19 cellular contexts compared by ENCODE assay signal in genomic region chr16:66568355-66568754, GRCh38. TPM values are rescaled to one million over a fixed set of nuclear protein-coding genes. Genes with fewer than 3 reads are reported as not detected.
"Had no signal": no experiment of that assay in that cellular context is flagged by ENCODE, and none has a peak within 500 bp of the region (broad histone marks: within the 10 kb centered on the region; RNA-seq: fewer than 3 reads in every experiment).

No MANE protein-coding gene starts in this region.

- H3K9me3 Mint-ChIP-seq: naive thymus-derived CD8-positive, alpha-beta T cell; stimulated activated naive CD8-positive, alpha-beta T cell treated with anti-CD3 and anti-CD28 coated beads, Interleukin-15, amount 100 ng/mL, for 72 hours; T-helper 1 cell treated with Interleukin-12 subunit alpha and Interleukin-12 subunit beta and Interleukin-4 antibody, amounts not matched to agents 30 μg/mL and 1 μg/mL, for 36 hours had no signal

- H3K27ac ChIP-seq: heart right ventricle, prostate gland, sigmoid colon, testis had no signal

- H3K4me3 Mint-ChIP-seq: activated T-helper 1 cell treated with anti-CD3 and anti-CD28 coated beads, Interleukin-12 subunit alpha, Interleukin-12 subunit beta, Interleukin-2, Interleukin-4 antibody, amounts not matched to agents 30 ng/mL and 10 ng/mL and 1 ng/mL, durations not matched to agents 14 hours and 24 hours and 36 hours; naive thymus-derived CD8-positive, alpha-beta T cell; stimulated activated naive CD8-positive, alpha-beta T cell treated with anti-CD3 and anti-CD28 coated beads, Interleukin-15, amount 100 ng/mL, for 72 hours; T-helper 1 cell treated with Interleukin-12 subunit alpha and Interleukin-12 subunit beta and Interleukin-4 antibody, amounts not matched to agents 30 μg/mL and 1 μg/mL, for 36 hours had no signal

- H3K27ac Mint-ChIP-seq: activated T-helper 1 cell treated with anti-CD3 and anti-CD28 coated beads, Interleukin-12 subunit alpha, Interleukin-12 subunit beta, Interleukin-2, Interleukin-4 antibody, amounts not matched to agents 30 ng/mL and 10 ng/mL and 1 ng/mL, durations not matched to agents 14 hours and 24 hours and 36 hours; stimulated activated naive CD8-positive, alpha-beta T cell treated with anti-CD3 and anti-CD28 coated beads, Interleukin-15, amount 100 ng/mL, for 72 hours; T-helper 1 cell treated with Interleukin-12 subunit alpha and Interleukin-12 subunit beta and Interleukin-4 antibody, amounts not matched to agents 30 μg/mL and 1 μg/mL, for 36 hours had no signal

- H3K27me3 Mint-ChIP-seq: naive thymus-derived CD8-positive, alpha-beta T cell; stimulated activated naive CD8-positive, alpha-beta T cell treated with anti-CD3 and anti-CD28 coated beads, Interleukin-15, amount 100 ng/mL, for 72 hours had no signal

- H3K4me3 ChIP-seq: heart right ventricle, mucosa of descending colon, prostate gland, sigmoid colon, testis had no signal

- H3K4me1 ChIP-seq: prostate gland, sigmoid colon, testis had no signal

- DNase-seq: activated CD4-positive, alpha-beta T cell treated with anti-CD3 and anti-CD28 coated beads for 48 hours; activated naive CD4-positive, alpha-beta T cell; central memory CD4-positive, alpha-beta T cell; dermis blood vessel endothelial cell; heart right ventricle; islet precursor cell; mucosa of descending colon; naive thymus-derived CD8-positive, alpha-beta T cell; nucleus accumbens; sigmoid colon; stimulated activated CD4-positive, alpha-beta T cell treated with anti-CD3 and anti-CD28 coated beads, Interleukin-4, amount 100 ng/mL, for 24 hours; stimulated activated naive CD8-positive, alpha-beta T cell treated with anti-CD3 and anti-CD28 coated beads, Interleukin-15, amount 100 ng/mL, for 72 hours; testis had no signal

- ATAC-seq: heart right ventricle; left lobe of liver; mucosa of descending colon; naive thymus-derived CD8-positive, alpha-beta T cell; stimulated activated naive CD8-positive, alpha-beta T cell treated with anti-CD3 and anti-CD28 coated beads, Interleukin-15, amount 100 ng/mL, for 72 hours had no signal

- H3K27me3 ChIP-seq: heart right ventricle, sigmoid colon, testis had no signal

- H3K36me3 ChIP-seq: prostate gland had no signal

- H3K9me3 ChIP-seq: mucosa of descending colon, prostate gland, sigmoid colon, testis had no signal

RNA-seq across cellular contexts. Expression of gene CMTM2, which starts 10.9 kb away (rescaled TPM):
- total RNA-seq: frontal cortex, left lobe of liver, urinary bladder had no signal
- polyA plus RNA-seq: heart right ventricle, sigmoid colon, urinary bladder had no signal
